Comparison of ENCODE assay signal across 8 cellular contexts in genomic region chr4:56048621-56049427, GRCh38.
A peak's percentile ranks its signal among the peaks of the same experiment; 100 is the strongest.
DNase-seq lines count a peak whose midpoint lies in the region; ATAC-seq and TF ChIP-seq lines count a peak whose summit lies in the region.

No MANE protein-coding gene starts in this region.

- ATAC-seq in GM19467 (IDR thresholded peaks at IDR 0.05; ENCODE audit: unreplicated experiment) (peak; percentile 98), HG03521 (IDR thresholded peaks at IDR 0.05; ENCODE audit: unreplicated experiment) (peak; percentile 92), foreskin keratinocyte (peak; percentile 92)
- peak; percentile 95 to 96 for ATAC-seq in activated T-cell treated with anti-CD3 and anti-CD28 coated beads, Interleukin-2, amount 50 U/mL, for 4 hours

- no peak overlapping the region for H3K27ac ChIP-seq in foreskin keratinocyte

- H3K27me3 ChIP-seq in foreskin keratinocyte: peaks cover 77% of the 10 kb centered on the region

- peaks cover 6% of the 10 kb centered on the region for H3K4me1 ChIP-seq in foreskin keratinocyte

- DNase-seq in DMS 273 treated with DMSO at 0.1 percent for 48 hours (lab: John Stamatoyannopoulos, UW) (peak; percentile 12), NCI-H82 treated with DMSO at 0.1 percent for 48 hours (lab: John Stamatoyannopoulos, UW; ENCODE audit: unreplicated experiment) (peak; percentile 20), foreskin keratinocyte (no peak), neural crest cell (ENCODE audit: low read depth, low spot score) (peak; percentile 68), ureter (ENCODE audit: low spot score) (peak; percentile 47)
- no peak for DNase-seq in activated T-cell treated with anti-CD3 and anti-CD28 coated beads, Interleukin-2, amount 50 U/mL, for 4 hours

- TF ChIP-seq CTCF in foreskin keratinocyte (conservative IDR thresholded peaks at IDR 0.05) (peak; percentile 53), neural crest cell (conservative IDR thresholded peaks at IDR 0.05) (peak; percentile 57)

- peaks cover 10% of the 10 kb centered on the region for H3K4me1 Mint-ChIP-seq in activated T-cell treated with anti-CD3 and anti-CD28 coated beads, Interleukin-2, amount 50 U/mL, for 4 hours (ENCODE audit: low read depth)
- H3K4me1 Mint-ChIP-seq in neural crest cell: peaks cover 35% of the 10 kb centered on the region

- H3K9me3 Mint-ChIP-seq in activated T-cell treated with anti-CD3 and anti-CD28 coated beads, Interleukin-2, amount 50 U/mL, for 4 hours: no peaks in the 10 kb centered on the region
- H3K9me3 Mint-ChIP-seq in neural crest cell: no peaks in the 10 kb centered on the region

- H3K4me3 Mint-ChIP-seq in activated T-cell treated with anti-CD3 and anti-CD28 coated beads, Interleukin-2, amount 50 U/mL, for 4 hours: peak overlapping the region; percentile 58
- peak overlapping the region; percentile 94 for H3K4me3 Mint-ChIP-seq in neural crest cell

- no peaks in the 10 kb centered on the region for H3K36me3 Mint-ChIP-seq in activated T-cell treated with anti-CD3 and anti-CD28 coated beads, Interleukin-2, amount 50 U/mL, for 4 hours (ENCODE audit: insufficient read depth)
- no peaks in the 10 kb centered on the region for H3K36me3 Mint-ChIP-seq in neural crest cell (ENCODE audit: low read depth)

- peak overlapping the region; percentile 86 for H3K27ac Mint-ChIP-seq in neural crest cell (ENCODE audit: unreplicated experiment)

- peaks cover 47% of the 10 kb centered on the region for H3K27me3 Mint-ChIP-seq in activated T-cell treated with anti-CD3 and anti-CD28 coated beads, Interleukin-2, amount 50 U/mL, for 4 hours (ENCODE audit: low read depth)
- H3K27me3 Mint-ChIP-seq in neural crest cell (ENCODE audit: low read depth): peaks cover 15% of the 10 kb centered on the region

Comparison
In these comparisons a context has a peak if more than half of its experiments do, and no peak if none do; other contexts are left out.
1. DNase-seq: peak in DMS 273 treated with DMSO at 0.1 percent for 48 hours (single experiment), NCI-H82 treated with DMSO at 0.1 percent for 48 hours (single experiment), neural crest cell (single experiment) and ureter (single experiment); none in activated T-cell treated with anti-CD3 and anti-CD28 coated beads, Interleukin-2, amount 50 U/mL, for 4 hours (single experiment) and foreskin keratinocyte (0 of 2).
2. Peak in every context shown above with its lines, with median percentiles within 50 percentile points of each other: ATAC-seq.